In the genomic region with DNA sequence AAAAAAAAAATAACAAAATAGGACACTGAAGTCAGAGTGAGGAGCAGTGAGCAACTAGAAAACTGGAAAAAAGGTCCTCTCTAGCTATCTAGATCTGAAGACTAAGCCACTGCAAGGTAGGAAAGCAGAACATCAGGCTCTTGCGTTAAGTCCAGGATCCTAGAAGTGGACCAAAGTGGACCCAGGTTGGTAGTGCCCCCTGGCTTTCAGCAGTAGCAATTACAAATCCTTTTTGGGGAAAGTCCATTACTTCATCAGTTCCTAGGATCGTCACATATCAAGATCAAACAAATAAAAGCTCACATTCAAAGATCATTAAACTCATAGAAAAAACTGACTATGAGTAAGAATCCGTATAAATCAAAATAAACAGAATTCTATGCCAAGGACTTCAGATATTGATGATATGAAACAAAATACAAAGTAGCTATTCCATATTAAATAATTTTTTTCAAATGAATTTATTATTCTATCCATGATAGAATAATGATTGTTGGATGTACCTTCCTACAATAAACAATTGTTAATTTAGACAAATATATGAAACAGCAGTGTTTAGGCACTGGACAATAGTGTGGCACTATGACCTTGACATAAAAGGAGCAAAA, we compare ENCODE assay signal across 8 cellular contexts. TPM values are rescaled to one million over a fixed set of nuclear protein-coding genes. Genes with fewer than 3 reads are reported as not detected.
A peak's percentile ranks its signal among the peaks of the same experiment; 100 is the strongest.
DNase-seq lines count a peak whose midpoint lies in the region; ATAC-seq, FAIRE-seq and TF ChIP-seq lines count a peak whose summit lies in the region.

No MANE protein-coding gene starts in this region.

- H3K27me3 ChIP-seq in lung (ENCODE audit: control insufficient read depth, insufficient read depth) = no peaks in the 10 kb centered on the region

- TF ChIP-seq CTCF in GM10266 (IDR thresholded peaks at IDR 0.05; ENCODE audit: control insufficient read depth, insufficient read depth, low read depth, missing control alignments) = peak; percentile 80
- TF ChIP-seq CTCF in lung (IDR thresholded peaks at IDR 0.05; ENCODE audit: control extremely low read depth, extremely low read depth) = peak; percentile 84

- FAIRE-seq in endometrium (lab: Jason Lieb, UNC) (peak; percentile 71), urothelium cell line (lab: Jason Lieb, UNC) (no peak)

- H3K9me3 ChIP-seq in lung (ENCODE audit: control insufficient read depth in 2 of 2, insufficient read depth in 1 of 2, low read length in 1 of 2) = no peaks in the 10 kb centered on the region

- in situ Hi-C loops in KBM-7 (cut with MboI; ENCODE audit: low pct_unique_long_range_greater_than_20kb, low sequenced_read_pairs) = loop anchor here (25.0 kb wide), 1 partner anchor 243 kb away; the partner anchor contains the start of gene OSMR

- peak; percentile 84 for ATAC-seq in SK-N-SH treated with all-trans-retinoic acid at 6 μM for 48 hours
- peak; percentile 90 for ATAC-seq in lung (ENCODE audit: insufficient read depth, low FRiP score)

- WGBS in lung, 2 donors = 5 to 7% methylated on average over 3 of the region's 3 CpGs

- H3K4me3 ChIP-seq in lung = no peak overlapping the region

- no peak overlapping the region for H3K27ac ChIP-seq in lung (ENCODE audit: low read depth in 1 of 2, low read length in 1 of 2)

- DNase-seq in AG08395 (ENCODE audit: low spot score) = peak; percentile 70
- peak; percentile 42 for DNase-seq in GM10266 (ENCODE audit: extremely low spot score)
- peak; percentile 55 for DNase-seq in KBM-7
- peak; percentile 62 for DNase-seq in lung (ENCODE audit: low spot score)
- DNase-seq in urothelium cell line (ENCODE audit: low spot score) = peak; percentile 53
- no peak for DNase-seq in OCI-M2 (lab: John Stamatoyannopoulos, UW; ENCODE audit: unreplicated experiment)

- no peaks in the 10 kb centered on the region for H3K36me3 ChIP-seq in lung (ENCODE audit: control insufficient read depth in 2 of 2, insufficient read depth in 2 of 2, low read length in 2 of 2)

- H3K4me1 ChIP-seq in lung (ENCODE audit: control insufficient read depth in 2 of 2, insufficient read depth in 2 of 2, low read length in 2 of 2) = no peaks in the 10 kb centered on the region

TF ChIP-seq in SK-N-SH treated with all-trans-retinoic acid at 6 μM for 48 hours, 23 proteins besides CTCF, POLR2A, EP300 and RAD21:
- TF ChIP-seq ZNF70 (CRISPR knock-in tag; IDR thresholded peaks at IDR 0.05) = no peak
- TF ChIP-seq ARNTL (CRISPR knock-in tag; IDR thresholded peaks at IDR 0.05; ENCODE audit: borderline replicate concordance, low read depth) = no peak
- TF ChIP-seq, protein P1, sequence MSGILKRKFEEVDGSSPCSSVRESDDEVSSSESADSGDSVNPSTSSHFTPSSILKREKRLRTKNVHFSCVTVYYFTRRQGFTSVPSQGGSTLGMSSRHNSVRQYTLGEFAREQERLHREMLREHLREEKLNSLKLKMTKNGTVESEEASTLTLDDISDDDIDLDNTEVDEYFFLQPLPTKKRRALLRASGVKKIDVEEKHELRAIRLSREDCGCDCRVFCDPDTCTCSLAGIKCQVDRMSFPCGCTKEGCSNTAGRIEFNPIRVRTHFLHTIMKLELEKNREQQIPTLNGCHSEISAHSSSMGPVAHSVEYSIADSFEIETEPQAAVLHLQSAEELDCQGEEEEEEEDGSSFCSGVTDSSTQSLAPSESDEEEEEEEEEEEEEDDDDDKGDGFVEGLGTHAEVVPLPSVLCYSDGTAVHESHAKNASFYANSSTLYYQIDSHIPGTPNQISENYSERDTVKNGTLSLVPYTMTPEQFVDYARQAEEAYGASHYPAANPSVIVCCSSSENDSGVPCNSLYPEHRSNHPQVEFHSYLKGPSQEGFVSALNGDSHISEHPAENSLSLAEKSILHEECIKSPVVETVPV (CRISPR knock-in tag; IDR thresholded peaks at IDR 0.05) = no peak
- no peak for TF ChIP-seq PPARA (CRISPR knock-in tag; IDR thresholded peaks at IDR 0.05; ENCODE audit: borderline replicate concordance)
- TF ChIP-seq OSR1 (CRISPR knock-in tag; IDR thresholded peaks at IDR 0.05) = no peak
- TF ChIP-seq TCF4 (CRISPR knock-in tag; IDR thresholded peaks at IDR 0.05; ENCODE audit: borderline replicate concordance) = no peak
- no peak for TF ChIP-seq ZNF8 (CRISPR knock-in tag; IDR thresholded peaks at IDR 0.05)
- no peak for TF ChIP-seq ZFP3 (CRISPR knock-in tag; IDR thresholded peaks at IDR 0.05)
- TF ChIP-seq, protein P2, sequence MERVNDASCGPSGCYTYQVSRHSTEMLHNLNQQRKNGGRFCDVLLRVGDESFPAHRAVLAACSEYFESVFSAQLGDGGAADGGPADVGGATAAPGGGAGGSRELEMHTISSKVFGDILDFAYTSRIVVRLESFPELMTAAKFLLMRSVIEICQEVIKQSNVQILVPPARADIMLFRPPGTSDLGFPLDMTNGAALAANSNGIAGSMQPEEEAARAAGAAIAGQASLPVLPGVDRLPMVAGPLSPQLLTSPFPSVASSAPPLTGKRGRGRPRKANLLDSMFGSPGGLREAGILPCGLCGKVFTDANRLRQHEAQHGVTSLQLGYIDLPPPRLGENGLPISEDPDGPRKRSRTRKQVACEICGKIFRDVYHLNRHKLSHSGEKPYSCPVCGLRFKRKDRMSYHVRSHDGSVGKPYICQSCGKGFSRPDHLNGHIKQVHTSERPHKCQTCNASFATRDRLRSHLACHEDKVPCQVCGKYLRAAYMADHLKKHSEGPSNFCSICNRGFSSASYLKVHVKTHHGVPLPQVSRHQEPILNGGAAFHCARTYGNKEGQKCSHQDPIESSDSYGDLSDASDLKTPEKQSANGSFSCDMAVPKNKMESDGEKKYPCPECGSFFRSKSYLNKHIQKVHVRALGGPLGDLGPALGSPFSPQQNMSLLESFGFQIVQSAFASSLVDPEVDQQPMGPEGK (CRISPR knock-in tag; IDR thresholded peaks at IDR 0.05; ENCODE audit: borderline replicate concordance) = no peak
- TF ChIP-seq CREB5 (CRISPR knock-in tag; IDR thresholded peaks at IDR 0.05; ENCODE audit: low read depth) = no peak
- TF ChIP-seq ZFP30 (CRISPR knock-in tag; IDR thresholded peaks at IDR 0.05) = no peak
- TF ChIP-seq RARB (CRISPR knock-in tag; IDR thresholded peaks at IDR 0.05) = no peak
- TF ChIP-seq GLIS3 (CRISPR knock-in tag; IDR thresholded peaks at IDR 0.05) = no peak
- TF ChIP-seq, protein P3, sequence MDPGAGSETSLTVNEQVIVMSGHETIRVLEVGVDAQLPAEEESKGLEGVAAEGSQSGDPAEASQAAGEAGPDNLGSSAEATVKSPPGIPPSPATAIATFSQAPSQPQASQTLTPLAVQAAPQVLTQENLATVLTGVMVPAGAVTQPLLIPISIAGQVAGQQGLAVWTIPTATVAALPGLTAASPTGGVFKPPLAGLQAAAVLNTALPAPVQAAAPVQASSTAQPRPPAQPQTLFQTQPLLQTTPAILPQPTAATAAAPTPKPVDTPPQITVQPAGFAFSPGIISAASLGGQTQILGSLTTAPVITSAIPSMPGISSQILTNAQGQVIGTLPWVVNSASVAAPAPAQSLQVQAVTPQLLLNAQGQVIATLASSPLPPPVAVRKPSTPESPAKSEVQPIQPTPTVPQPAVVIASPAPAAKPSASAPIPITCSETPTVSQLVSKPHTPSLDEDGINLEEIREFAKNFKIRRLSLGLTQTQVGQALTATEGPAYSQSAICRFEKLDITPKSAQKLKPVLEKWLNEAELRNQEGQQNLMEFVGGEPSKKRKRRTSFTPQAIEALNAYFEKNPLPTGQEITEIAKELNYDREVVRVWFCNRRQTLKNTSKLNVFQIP (CRISPR knock-in tag; IDR thresholded peaks at IDR 0.05; ENCODE audit: borderline replicate concordance, low read depth) = no peak
- TF ChIP-seq SNAI2 (CRISPR knock-in tag; IDR thresholded peaks at IDR 0.05) = no peak

RNA-seq across cellular contexts. Expression of gene RICTOR, which starts 6.5 kb away (rescaled TPM):
- 100 to 1,000 TPM in 1 of 2 donors, 10 to 100 TPM in 1; 31.1 to 102 TPM for total RNA-seq in lung
- 1 to 10 TPM; 4.9 to 8.3 TPM for polyA plus RNA-seq in lung
